8 cellular contexts compared by ENCODE assay signal in the genomic region with DNA sequence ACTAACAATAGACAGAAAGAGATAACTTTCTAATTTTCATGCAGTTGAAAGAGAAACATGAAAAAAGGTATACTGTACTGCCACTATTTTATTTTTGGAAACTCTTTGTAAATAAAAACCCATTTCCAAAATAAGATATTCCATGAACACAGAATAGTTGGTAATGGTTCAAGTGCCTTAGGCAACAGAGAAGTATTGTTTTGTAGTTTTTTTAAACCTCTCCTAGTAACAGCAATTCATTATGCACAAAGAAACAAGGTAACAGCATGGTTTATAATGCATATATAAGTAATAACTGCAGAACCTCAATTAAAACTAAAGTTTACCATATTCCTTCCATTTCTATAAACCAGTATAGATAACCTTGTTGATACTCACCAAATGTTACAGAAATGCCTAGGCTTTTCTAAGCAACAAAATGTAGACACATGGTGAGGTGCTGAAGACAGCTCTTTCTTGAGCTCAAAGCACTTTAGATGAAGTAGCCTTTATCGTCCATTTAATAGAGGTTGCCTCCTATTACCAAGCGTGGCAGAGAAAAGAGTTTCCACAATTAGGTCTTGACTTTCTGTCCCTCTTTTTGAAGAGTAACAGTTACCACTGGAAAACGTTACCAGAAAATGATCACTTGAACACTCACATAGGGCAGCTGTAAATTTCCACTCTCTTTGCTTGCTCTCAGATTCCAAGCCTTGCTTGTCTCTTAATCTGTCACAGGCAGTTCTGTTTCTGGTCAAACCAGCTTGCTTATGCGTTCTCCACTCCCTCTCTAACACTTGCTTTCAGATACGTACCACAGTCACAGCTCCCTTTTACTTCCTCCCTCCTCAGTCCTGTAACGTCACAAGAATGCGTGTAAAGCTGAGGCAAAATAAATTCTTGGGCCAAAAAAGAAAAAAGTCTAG. TPM values are rescaled to one million over a fixed set of nuclear protein-coding genes. Genes with fewer than 3 reads are reported as not detected.
A peak's percentile ranks its signal among the peaks of the same experiment; 100 is the strongest.
DNase-seq lines count a peak whose midpoint lies in the region; ATAC-seq, FAIRE-seq and TF ChIP-seq lines count a peak whose summit lies in the region.

No MANE protein-coding gene starts in this region.

- H3K4me3 ChIP-seq in gastroesophageal sphincter = peak overlapping the region; percentile 52 to 98

- H3K36me3 Mint-ChIP-seq in progenitor cell of endocrine pancreas (ENCODE audit: insufficient read depth) = peaks cover 4% of the 10 kb centered on the region
- H3K36me3 Mint-ChIP-seq in osteocyte (ENCODE audit: unreplicated experiment) = peaks cover 13% of the 10 kb centered on the region

- peak overlapping the region; percentile 88 to 95 (median 88) for H3K27ac ChIP-seq in gastroesophageal sphincter

- H3K27me3 ChIP-seq in gastroesophageal sphincter = no peaks in the 10 kb centered on the region

- no peaks in the 10 kb centered on the region for H3K36me3 ChIP-seq in gastroesophageal sphincter

- peaks cover 0 to 52% (median 0%) of the 10 kb centered on the region in 3 donors for H3K4me1 ChIP-seq in gastroesophageal sphincter

- H3K4me3 Mint-ChIP-seq in progenitor cell of endocrine pancreas (ENCODE audit: low read depth) = peak overlapping the region; percentile 58
- H3K4me3 Mint-ChIP-seq in osteocyte (ENCODE audit: unreplicated experiment) = no peak overlapping the region

- H3K9me3 Mint-ChIP-seq in progenitor cell of endocrine pancreas (ENCODE audit: low read depth) (peaks cover 8% of the 10 kb centered on the region), osteocyte (ENCODE audit: unreplicated experiment) (peaks cover 14% of the 10 kb centered on the region)

- CTCF ChIA-PET in HEK293T (lab: Yijun Ruan, JAX) = no interaction called here

- no peaks in the 10 kb centered on the region for H3K27me3 Mint-ChIP-seq in progenitor cell of endocrine pancreas
- H3K27me3 Mint-ChIP-seq in osteocyte (ENCODE audit: unreplicated experiment) = no peaks in the 10 kb centered on the region

- POLR2A ChIA-PET in HEK293T (lab: Yijun Ruan, JAX) = no interaction called here

- FAIRE-seq in A204.1 (lab: Jason Lieb, UNC) = peak; percentile 98

- DNase-seq in progenitor cell of endocrine pancreas (ENCODE audit: low spot score, unreplicated experiment) (no peak), osteocyte (ENCODE audit: extremely low spot score, unreplicated experiment) (no peak), HEK293T (ENCODE audit: extremely low spot score) (no peak)

- H3K4me1 Mint-ChIP-seq in progenitor cell of endocrine pancreas (ENCODE audit: low read depth) = peaks cover 21% of the 10 kb centered on the region
- peaks cover 5% of the 10 kb centered on the region for H3K4me1 Mint-ChIP-seq in osteocyte (ENCODE audit: unreplicated experiment)

- H3K9me3 ChIP-seq in gastroesophageal sphincter = peaks cover 0 to 15% (median 0%) of the 10 kb centered on the region in 3 donors

- 0 to 10% methylated on average over 5 to 7 of the region's 7 CpGs for WGBS in gastroesophageal sphincter (ENCODE audit: low coverage in 1 of 2), 2 donors

- H3K27ac Mint-ChIP-seq in progenitor cell of endocrine pancreas (peak overlapping the region; percentile 90), osteocyte (ENCODE audit: unreplicated experiment) (no peak overlapping the region)

- TF ChIP-seq CTCF in gastroesophageal sphincter (IDR thresholded peaks at IDR 0.05) (no peak), progenitor cell of endocrine pancreas (IDR thresholded peaks at IDR 0.05; ENCODE audit: unreplicated experiment) (no peak), osteocyte (IDR thresholded peaks at IDR 0.05) (no peak)

- TF ChIP-seq POLR2A in Raji (IDR thresholded peaks at IDR 0.05; ENCODE audit: insufficient read depth, low read depth, low read length) = peak; percentile 87
- TF ChIP-seq POLR2A in gastroesophageal sphincter (IDR thresholded peaks at IDR 0.05) = peak; percentile 35 to 60

- ATAC-seq in GM21528 (IDR thresholded peaks at IDR 0.05; ENCODE audit: low FRiP score, unreplicated experiment) = peak; percentile 80
- peak; percentile 96 for ATAC-seq in gastroesophageal sphincter
- ATAC-seq in GM18873 (IDR thresholded peaks at IDR 0.05; ENCODE audit: low FRiP score, unreplicated experiment) = no peak

- TF ChIP-seq EP300 in gastroesophageal sphincter (IDR thresholded peaks at IDR 0.05) = no peak

TF ChIP-seq in HEK293T, 16 proteins besides CTCF, POLR2A, EP300 and RAD21:
- TF ChIP-seq TARDBP (IDR thresholded peaks at IDR 0.05) = no peak
- TF ChIP-seq CTBP1 (IDR thresholded peaks at IDR 0.05; ENCODE audit: borderline replicate concordance) = no peak
- TF ChIP-seq HDGF (IDR thresholded peaks at IDR 0.05; ENCODE audit: borderline replicate concordance) = no peak
- no peak for TF ChIP-seq BHLHE40 (IDR thresholded peaks at IDR 0.05; ENCODE audit: borderline replicate concordance)
- TF ChIP-seq, protein P1, sequence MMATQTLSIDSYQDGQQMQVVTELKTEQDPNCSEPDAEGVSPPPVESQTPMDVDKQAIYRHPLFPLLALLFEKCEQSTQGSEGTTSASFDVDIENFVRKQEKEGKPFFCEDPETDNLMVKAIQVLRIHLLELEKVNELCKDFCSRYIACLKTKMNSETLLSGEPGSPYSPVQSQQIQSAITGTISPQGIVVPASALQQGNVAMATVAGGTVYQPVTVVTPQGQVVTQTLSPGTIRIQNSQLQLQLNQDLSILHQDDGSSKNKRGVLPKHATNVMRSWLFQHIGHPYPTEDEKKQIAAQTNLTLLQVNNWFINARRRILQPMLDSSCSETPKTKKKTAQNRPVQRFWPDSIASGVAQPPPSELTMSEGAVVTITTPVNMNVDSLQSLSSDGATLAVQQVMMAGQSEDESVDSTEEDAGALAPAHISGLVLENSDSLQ (IDR thresholded peaks at IDR 0.05) = no peak
- TF ChIP-seq FOXM1 (IDR thresholded peaks at IDR 0.05; ENCODE audit: borderline replicate concordance) = no peak

RNA-seq across cellular contexts. Expression of a gene that starts 42.9 kb away (rescaled TPM):
- 100 to 1,000 TPM in 3 of 4 donors, 10 to 100 TPM in 1; 84.2 to 131 (median 114) TPM for total RNA-seq in gastroesophageal sphincter
- total RNA-seq in progenitor cell of endocrine pancreas = 8.8 and 10.5 TPM in 2 replicates
- 7.4 and 8.3 TPM in 2 replicates for total RNA-seq in osteocyte

RNA-seq across cellular contexts. Expression of a gene that starts 43.1 kb away (rescaled TPM):
- total RNA-seq in gastroesophageal sphincter = 10 to 100 TPM in 3 of 4 donors, 1 to 10 TPM in 1; 10.0 to 13.4 (median 10.6) TPM
- 11.5 and 12.1 TPM in 2 replicates for total RNA-seq in progenitor cell of endocrine pancreas
- 8.2 and 9.4 TPM in 2 replicates for total RNA-seq in osteocyte
